ENCODE assay signal across 15 cellular contexts in genomic region chr16:11203111-11203623, GRCh38. TPM values are rescaled to one million over a fixed set of nuclear protein-coding genes. Genes with fewer than 3 reads are reported as not detected.
A peak's percentile ranks its signal among the peaks of the same experiment; 100 is the strongest.
DNase-seq lines count a peak whose midpoint lies in the region; ATAC-seq and TF ChIP-seq lines count a peak whose summit lies in the region.
"Had no signal": no experiment of that assay in that cellular context is flagged by ENCODE, and none has a peak within 500 bp of the region (broad histone marks: within the 10 kb centered on the region; RNA-seq: fewer than 3 reads in every experiment).

No MANE protein-coding gene starts in this region.

- no peak for DNase-seq in activated naive CD4-positive, alpha-beta T cell treated with anti-CD3 and anti-CD28 coated beads, Interleukin-2, amount 10 ng/mL, durations not matched to agents 7 days and 5 days
- DNase-seq in activated naive CD4-positive, alpha-beta T cell treated with Interleukin-2 at 50 U/mL for 16 hours, result no peak
- peak; percentile 14 for DNase-seq in NCI-H1092 (lab: John Stamatoyannopoulos, UW)
- no peak for DNase-seq in activated B cell treated with CpG ODN at 0.5 μM for 24 hours
- DNase-seq in stimulated activated CD4-positive, alpha-beta T cell treated with anti-CD3 and anti-CD28 coated beads, Interleukin-12 subunit alpha, Interleukin-12 subunit beta, amount 100 ng/mL, for 4 hours, result no peak
- DNase-seq: activated CD4-positive, alpha-beta T cell treated with anti-CD3 and anti-CD28 coated beads for 1 hour; DMS 273 treated with DMSO at 0.1 percent for 48 hours; left lung; NCI-H1417 treated with DMSO at 0.1 percent for 48 hours; stimulated activated CD4-positive, alpha-beta T cell treated with anti-CD3 and anti-CD28 coated beads, Interleukin-15, amount 100 ng/mL, for 24 hours; T-cell had no signal

- TF ChIP-seq CTCF in activated B cell treated with CpG ODN at 0.5 μM for 24 hours (IDR thresholded peaks at IDR 0.05), result no peak

- H3K36me3 Mint-ChIP-seq in activated naive CD4-positive, alpha-beta T cell treated with anti-CD3 and anti-CD28 coated beads, Interleukin-2, amount 10 ng/mL, durations not matched to agents 7 days and 5 days, result peaks cover 6% of the 10 kb centered on the region
- H3K36me3 Mint-ChIP-seq in activated B cell treated with CpG ODN at 0.5 μM for 24 hours (ENCODE audit: low read depth), result no peaks in the 10 kb centered on the region
- H3K36me3 Mint-ChIP-seq in stimulated activated memory B cell treated with anti-CD40 and anti-IgM and Interleukin-4, amounts not matched to agents 10 μg/mL and 1 μg/mL and 100 μg/mL, for 72 hours, result peaks cover 6% of the 10 kb centered on the region
- H3K36me3 Mint-ChIP-seq: T-cell had no signal

- CTCF ChIA-PET in activated naive CD4-positive, alpha-beta T cell treated with anti-CD3 and anti-CD28 coated beads, Interleukin-2, amount 10 ng/mL, durations not matched to agents 7 days and 5 days (lab: Charles Lee), result no interaction called here
- CTCF ChIA-PET in activated B cell treated with CpG ODN at 0.5 μM for 24 hours (lab: Charles Lee), result interaction anchor here (1.7 kb wide), 1 partner anchor 53 kb away, joined by 7 read pairs; the partner anchor contains the start of gene SOCS1

- intact Hi-C loops in activated B cell treated with CpG ODN at 0.5 μM for 24 hours (cut with micrococcal nuclease), result loop anchor here (2.0 kb wide), 1 partner anchor 22 kb away; no protein-coding TSS in a partner anchor

- peaks cover 60% of the 10 kb centered on the region for H3K4me1 Mint-ChIP-seq in activated naive CD4-positive, alpha-beta T cell treated with anti-CD3 and anti-CD28 coated beads, Interleukin-2, amount 10 ng/mL, durations not matched to agents 7 days and 5 days
- peaks cover 60% of the 10 kb centered on the region for H3K4me1 Mint-ChIP-seq in activated B cell treated with CpG ODN at 0.5 μM for 24 hours
- peaks cover 87% of the 10 kb centered on the region for H3K4me1 Mint-ChIP-seq in stimulated activated memory B cell treated with anti-CD40 and anti-IgM and Interleukin-4, amounts not matched to agents 10 μg/mL and 1 μg/mL and 100 μg/mL, for 72 hours

- ATAC-seq in activated B cell treated with CpG ODN at 0.5 μM for 24 hours (ENCODE audit: low read depth), result peak; percentile 36
- ATAC-seq in stimulated activated memory B cell treated with anti-CD40 and anti-IgM and Interleukin-4, amounts not matched to agents 10 μg/mL and 1 μg/mL and 100 μg/mL, for 72 hours, result peak; percentile 65
- ATAC-seq in HG03378 (IDR thresholded peaks at IDR 0.05; ENCODE audit: unreplicated experiment), result no peak
- no peak for ATAC-seq in GM21528 (IDR thresholded peaks at IDR 0.05; ENCODE audit: low FRiP score, unreplicated experiment)
- ATAC-seq: esophagus mucosa, left lung, T-cell had no signal

- H3K9me3 Mint-ChIP-seq in activated naive CD4-positive, alpha-beta T cell treated with anti-CD3 and anti-CD28 coated beads, Interleukin-2, amount 10 ng/mL, durations not matched to agents 7 days and 5 days, result peaks cover 9% of the 10 kb centered on the region
- H3K9me3 Mint-ChIP-seq in activated B cell treated with CpG ODN at 0.5 μM for 24 hours, result peaks cover 2% of the 10 kb centered on the region
- peaks cover 5% of the 10 kb centered on the region for H3K9me3 Mint-ChIP-seq in stimulated activated memory B cell treated with anti-CD40 and anti-IgM and Interleukin-4, amounts not matched to agents 10 μg/mL and 1 μg/mL and 100 μg/mL, for 72 hours
- H3K9me3 Mint-ChIP-seq: T-cell had no signal

- POLR2A ChIA-PET in activated B cell treated with CpG ODN at 0.5 μM for 24 hours (lab: Charles Lee), result interaction anchor here (1.0 to 4.8 kb wide), 8 partner anchors 11 to 238 kb away, joined by 3 to 36 read pairs (median 7); partner anchors contain the start of gene SOCS1

- H3K27me3 Mint-ChIP-seq in activated naive CD4-positive, alpha-beta T cell treated with anti-CD3 and anti-CD28 coated beads, Interleukin-2, amount 10 ng/mL, durations not matched to agents 7 days and 5 days, result peaks cover 41% of the 10 kb centered on the region
- peaks cover 7% of the 10 kb centered on the region for H3K27me3 Mint-ChIP-seq in activated B cell treated with CpG ODN at 0.5 μM for 24 hours
- H3K27me3 Mint-ChIP-seq in stimulated activated memory B cell treated with anti-CD40 and anti-IgM and Interleukin-4, amounts not matched to agents 10 μg/mL and 1 μg/mL and 100 μg/mL, for 72 hours, result peaks cover 14% of the 10 kb centered on the region
- H3K27me3 Mint-ChIP-seq: T-cell had no signal

- peak overlapping the region; percentile 52 for H3K27ac Mint-ChIP-seq in activated naive CD4-positive, alpha-beta T cell treated with anti-CD3 and anti-CD28 coated beads, Interleukin-2, amount 10 ng/mL, durations not matched to agents 7 days and 5 days
- H3K27ac Mint-ChIP-seq in activated B cell treated with CpG ODN at 0.5 μM for 24 hours, result peak overlapping the region; percentile 80
- H3K27ac Mint-ChIP-seq in stimulated activated memory B cell treated with anti-CD40 and anti-IgM and Interleukin-4, amounts not matched to agents 10 μg/mL and 1 μg/mL and 100 μg/mL, for 72 hours, result peak overlapping the region; percentile 91

- H3K4me3 Mint-ChIP-seq in activated naive CD4-positive, alpha-beta T cell treated with anti-CD3 and anti-CD28 coated beads, Interleukin-2, amount 10 ng/mL, durations not matched to agents 7 days and 5 days, result no peak overlapping the region
- peak overlapping the region; percentile 60 for H3K4me3 Mint-ChIP-seq in activated B cell treated with CpG ODN at 0.5 μM for 24 hours
- peak overlapping the region; percentile 21 for H3K4me3 Mint-ChIP-seq in stimulated activated memory B cell treated with anti-CD40 and anti-IgM and Interleukin-4, amounts not matched to agents 10 μg/mL and 1 μg/mL and 100 μg/mL, for 72 hours
- H3K4me3 Mint-ChIP-seq: T-cell had no signal

RNA-seq across cellular contexts. Expression of gene SOCS1, which starts 52.8 kb away (rescaled TPM):
- total RNA-seq in activated B cell treated with CpG ODN at 0.5 μM for 24 hours, result 68.6 and 76.2 TPM in 2 replicates

Comparison
In these comparisons a context has a peak if more than half of its experiments do, and no peak if none do; other contexts are left out.
1. ATAC-seq: peak in activated B cell treated with CpG ODN at 0.5 μM for 24 hours (single experiment) and stimulated activated memory B cell treated with anti-CD40 and anti-IgM and Interleukin-4, amounts not matched to agents 10 μg/mL and 1 μg/mL and 100 μg/mL, for 72 hours (single experiment); none in HG03378 (single experiment) and GM21528 (single experiment).
2. Peak in every context shown above with its lines, with median percentiles within 50 percentile points of each other: H3K27ac Mint-ChIP-seq.